ENCODE assay signal across 10 cellular contexts in the genomic region with DNA sequence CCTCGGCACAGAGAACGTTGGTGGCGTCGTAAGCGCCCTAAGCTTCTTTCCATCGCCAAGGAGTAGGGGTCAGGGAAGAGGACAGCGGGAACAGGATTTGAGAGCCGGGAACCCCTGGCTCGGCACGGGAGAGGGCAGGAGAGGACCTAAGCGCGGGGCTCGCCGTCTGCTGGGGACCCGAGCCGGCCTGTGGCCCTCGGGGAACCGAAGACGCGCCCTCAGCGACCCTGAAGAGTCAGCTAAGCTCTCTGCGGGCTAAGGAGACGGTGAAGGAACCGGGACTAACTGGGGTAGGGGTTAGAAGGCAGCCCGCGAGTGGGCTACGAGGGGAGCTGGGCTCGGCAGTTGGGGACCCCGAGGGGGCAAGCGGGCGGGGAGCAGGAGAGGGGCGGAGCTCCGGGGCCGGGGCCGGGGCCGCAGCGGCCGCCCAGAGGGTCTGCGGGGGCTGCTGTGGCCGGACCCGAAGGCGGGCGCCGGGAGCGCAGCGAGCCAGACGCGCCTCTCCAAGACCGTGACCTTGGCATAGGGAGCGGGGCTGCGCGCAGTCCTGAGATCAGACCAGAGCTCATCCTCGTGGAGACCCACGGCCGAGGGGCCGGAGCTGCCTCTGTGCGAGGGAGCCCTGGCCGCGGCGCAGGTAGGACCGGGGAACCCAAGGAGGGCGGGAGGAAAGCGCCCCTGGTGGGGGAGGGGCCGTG. TPM values are rescaled to one million over a fixed set of nuclear protein-coding genes. Genes with fewer than 3 reads are reported as not detected.
DNase-seq lines count a peak whose midpoint lies in the region; ATAC-seq and TF ChIP-seq lines count a peak whose summit lies in the region.
"Had no signal": no experiment of that assay in that cellular context is flagged by ENCODE, and none has a peak within 500 bp of the region (broad histone marks: within the 10 kb centered on the region; RNA-seq: fewer than 3 reads in every experiment).

No MANE protein-coding gene starts in this region.

- H3K56ac ChIP-seq in mesendoderm (ENCODE audit: low read length) = peak overlapping the region; percentile 73

- no peak overlapping the region for H2BK15ac ChIP-seq in mesendoderm (replicated peaks; ENCODE audit: low read depth)

- H3K4me1 ChIP-seq in A673 (ENCODE audit: insufficient read depth, low read length, poor library complexity, severe bottlenecking) = no peaks in the 10 kb centered on the region
- no peaks in the 10 kb centered on the region for H3K4me1 ChIP-seq in mesendoderm (ENCODE audit: control insufficient read depth, low read depth, low read length)
- H3K4me1 ChIP-seq: ascending aorta had no signal

- TF ChIP-seq CTCF in A673 (conservative IDR thresholded peaks at IDR 0.05; ENCODE audit: low read depth, low read length) (no peak), dorsolateral prefrontal cortex (IDR thresholded peaks at IDR 0.05 in 54 of 56, conservative IDR thresholded peaks at IDR 0.05 in 2 of 56; ENCODE audit: low read depth in 1 of 56, partially characterized antibody in 56 of 56) (no peak), RWPE1 (conservative IDR thresholded peaks at IDR 0.05; ENCODE audit: low read depth) (no peak)

- H2BK5ac ChIP-seq in mesendoderm (ENCODE audit: low read length) = no peak overlapping the region

- peak overlapping the region; percentile 8 for H3K18ac ChIP-seq in mesendoderm (ENCODE audit: low read length)

- ATAC-seq in GM21723 (IDR thresholded peaks at IDR 0.05; ENCODE audit: unreplicated experiment) = peak; percentile 47
- ATAC-seq in HG03039 (IDR thresholded peaks at IDR 0.05; ENCODE audit: unreplicated experiment) = no peak

- in situ Hi-C loops in ACHN (cut with HindIII; ENCODE audit: low pct_ligation_motif_present, low pct_unique_long_range_greater_than_20kb, low sequenced_read_pairs) = no loop called here

- H2AK5ac ChIP-seq in mesendoderm (ENCODE audit: low read length) = no peak overlapping the region

- no peak overlapping the region for H2BK120ac ChIP-seq in mesendoderm (ENCODE audit: low read depth, low read length)

- H3K79me2 ChIP-seq in mesendoderm (ENCODE audit: control insufficient read depth, insufficient read depth, low read length) = no peaks in the 10 kb centered on the region

- H3K27me3 ChIP-seq in A673 (replicated peaks; ENCODE audit: insufficient read depth, low read depth, low read length, poor library complexity) (peaks cover 93% of the 10 kb centered on the region), dorsolateral prefrontal cortex (peaks cover 0 to 87% (median 36%) of the 10 kb centered on the region in 45 donors), mesendoderm (ENCODE audit: insufficient read depth, low read length, poor library complexity) (peaks cover 13% of the 10 kb centered on the region)

- H4K8ac ChIP-seq in mesendoderm (ENCODE audit: low read depth, low read length) = no peak overlapping the region

- POLR2A ChIA-PET in A673 (lab: Charles Lee; ENCODE audit: low non-redundant PET) = interaction anchor here (0.6 kb wide), 1 partner anchor 93 kb away, joined by 25 read pairs; no protein-coding TSS in a partner anchor
- POLR2A ChIA-PET in RWPE1 (lab: Yijun Ruan, JAX; ENCODE audit: low non-redundant PET) = no interaction called here

- no TSS peak for BruUV-seq in A673 (replicated peaks; lab: Mats Ljungman, UMichigan)

- no CpG with 5 or more reads among the region's 64 CpGs for WGBS in mesendoderm (ENCODE audit: extremely low coverage, insufficient coverage, low lambda C conversion rate)

- no peak overlapping the region for H4K5ac ChIP-seq in mesendoderm (ENCODE audit: low read length)

- H3K4me3 ChIP-seq in A673 (ENCODE audit: low read depth, low read length, poor library complexity, severe bottlenecking) (peak overlapping the region; percentile 18), dorsolateral prefrontal cortex (peak overlapping the region in 33 of 59 donors; percentile 6 to 52 (median 30)), mesendoderm (ENCODE audit: low read length) (peak overlapping the region; percentile 45)

- H3K36me3 ChIP-seq in A673 (ENCODE audit: insufficient read depth, low read length, poor library complexity, severe bottlenecking) (no peaks in the 10 kb centered on the region), mesendoderm (ENCODE audit: control insufficient read depth, insufficient read depth, low read length) (no peaks in the 10 kb centered on the region)
- H3K36me3 ChIP-seq: ascending aorta had no signal

- no peak overlapping the region for H3K27ac ChIP-seq in A673 (ENCODE audit: low read depth, low read length, poor library complexity, severe bottlenecking)
- H3K27ac ChIP-seq in dorsolateral prefrontal cortex = no peak overlapping the region
- H3K27ac ChIP-seq in mesendoderm (ENCODE audit: low read depth, low read length) = no peak overlapping the region
- no peak overlapping the region for H3K27ac ChIP-seq in RWPE1
- H3K27ac ChIP-seq: ascending aorta had no signal

- intact Hi-C loops in A673 (cut with micrococcal nuclease; ENCODE audit: unreplicated experiment) = no loop called here
- intact Hi-C loops in dorsolateral prefrontal cortex (cut with DNase I) = no loop called here

- peak overlapping the region; percentile 65 for H3K4me2 ChIP-seq in mesendoderm (ENCODE audit: low read length)

- DNase-seq in A673 (ENCODE audit: low spot score) (no peak), dorsolateral prefrontal cortex (no peak), mesendoderm (peak; percentile 4), RWPE1 (ENCODE audit: low spot score) (no peak), ACHN (no peak)
- no peak for DNase-seq in activated naive CD4-positive, alpha-beta T cell treated with anti-CD3 and anti-CD28 coated beads, Interleukin-2, amount 50 U/mL, for 16 hours
- DNase-seq: NCI-H2029 had no signal

- peak overlapping the region; percentile 30 for H3K9ac ChIP-seq in mesendoderm (ENCODE audit: low read length)

- CTCF ChIA-PET in A673 (lab: Charles Lee) (no interaction called here), RWPE1 (lab: Yijun Ruan, JAX) (interaction anchor here (0.9 kb wide), 1 partner anchor 58 kb away, joined by 4 read pairs; no protein-coding TSS in a partner anchor)

- no peak overlapping the region for H3K4ac ChIP-seq in mesendoderm (ENCODE audit: low read depth, low read length)

- no peaks in the 10 kb centered on the region for H3K9me3 ChIP-seq in A673 (ENCODE audit: low read depth, low read length, poor library complexity, severe bottlenecking)
- H3K9me3 ChIP-seq: ascending aorta had no signal

- H3K79me1 ChIP-seq in mesendoderm (ENCODE audit: low read length) = no peaks in the 10 kb centered on the region

- H3K23ac ChIP-seq in mesendoderm (ENCODE audit: low read length) = no peak overlapping the region

RNA-seq across cellular contexts. Expression of gene CASR, which starts 0.6 kb away (rescaled TPM):
- total RNA-seq in A673 (2021) (not detected in 2 replicates), dorsolateral prefrontal cortex (under 1 TPM in 74 of 120 experiments, not detected in 46; 0.03 to 0.36 (median 0.07) TPM)
- polyA plus RNA-seq in mesendoderm (2013, experiment 1 of 2) = 0.03 TPM
- 0.10 TPM for polyA plus RNA-seq in mesendoderm (2013, experiment 2 of 2)
- total RNA-seq: ascending aorta had no signal
